In the genomic region with DNA sequence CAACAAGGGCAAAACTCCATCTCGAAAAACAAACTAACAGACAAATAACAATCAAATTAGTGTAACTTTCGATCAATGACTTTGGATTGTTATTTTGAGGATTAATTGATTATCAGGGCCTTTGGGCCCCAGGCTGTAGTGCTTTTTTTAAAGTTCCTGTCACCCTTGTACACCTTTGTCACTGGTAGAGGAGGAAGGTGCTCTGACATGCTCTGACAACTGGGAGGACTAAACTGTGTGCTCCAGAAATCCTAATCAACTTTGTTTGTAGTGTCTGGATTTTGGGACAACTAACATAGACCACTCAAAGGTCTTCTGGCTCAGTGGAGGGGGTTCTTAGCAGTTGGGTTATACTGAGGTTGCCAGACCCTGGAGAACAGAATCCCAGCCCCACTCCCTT, we compare ENCODE assay signal across 8 cellular contexts. TPM values are rescaled to one million over a fixed set of nuclear protein-coding genes. Genes with fewer than 3 reads are reported as not detected.
DNase-seq lines count a peak whose midpoint lies in the region; ATAC-seq and TF ChIP-seq lines count a peak whose summit lies in the region.

No MANE protein-coding gene starts in this region.

- peak overlapping the region; percentile 11 for H3K27ac ChIP-seq in thymus (ENCODE audit: low read depth)

- peak overlapping the region; percentile 98 for H3K4me3 Mint-ChIP-seq in activated CD4-positive, alpha-beta T cell treated with anti-CD3 and anti-CD28 coated beads, Interleukin-2, amount 10 ng/mL, durations not matched to agents 7 days and 5 days
- peak overlapping the region; percentile 99 for H3K4me3 Mint-ChIP-seq in activated naive CD8-positive, alpha-beta T cell treated with anti-CD3 and anti-CD28 coated beads, Interleukin-2, amount 10 ng/mL, durations not matched to agents 7 days and 5 days

- no peak for TF ChIP-seq CTCF in kidney epithelial cell (IDR thresholded peaks at IDR 0.05; ENCODE audit: insufficient read depth, low read length, poor library complexity, severe bottlenecking)

- H3K27me3 ChIP-seq in kidney epithelial cell (ENCODE audit: control insufficient read depth, insufficient read depth, low read length) (no peaks in the 10 kb centered on the region), thymus (ENCODE audit: control insufficient read depth, insufficient read depth) (no peaks in the 10 kb centered on the region)

- POLR2A ChIA-PET in activated CD4-positive, alpha-beta T cell treated with anti-CD3 and anti-CD28 coated beads, Interleukin-2, amount 10 ng/mL, durations not matched to agents 7 days and 5 days (lab: Charles Lee): no interaction called here
- POLR2A ChIA-PET in activated naive CD8-positive, alpha-beta T cell treated with anti-CD3 and anti-CD28 coated beads, Interleukin-2, amount 10 ng/mL, durations not matched to agents 7 days and 5 days (lab: Charles Lee): no interaction called here

- H3K9me3 ChIP-seq in thymus (ENCODE audit: control insufficient read depth): no peaks in the 10 kb centered on the region

- ATAC-seq in activated naive CD8-positive, alpha-beta T cell treated with anti-CD3 and anti-CD28 coated beads, Interleukin-2, amount 10 ng/mL, durations not matched to agents 7 days and 5 days (ENCODE audit: low read depth): no peak
- no peak for ATAC-seq in HG03521 (IDR thresholded peaks at IDR 0.05; ENCODE audit: unreplicated experiment)
- ATAC-seq in GM18502 (IDR thresholded peaks at IDR 0.05; ENCODE audit: poor library complexity, unreplicated experiment): no peak
- ATAC-seq in HG03175 (IDR thresholded peaks at IDR 0.05; ENCODE audit: unreplicated experiment): no peak

- peak overlapping the region; percentile 96 for H3K4me3 ChIP-seq in kidney epithelial cell (ENCODE audit: low read depth, low read length)
- H3K4me3 ChIP-seq in thymus (ENCODE audit: low read length): peak overlapping the region; percentile 65

- no peaks in the 10 kb centered on the region for H3K27me3 Mint-ChIP-seq in activated CD4-positive, alpha-beta T cell treated with anti-CD3 and anti-CD28 coated beads, Interleukin-2, amount 10 ng/mL, durations not matched to agents 7 days and 5 days
- no peaks in the 10 kb centered on the region for H3K27me3 Mint-ChIP-seq in activated naive CD8-positive, alpha-beta T cell treated with anti-CD3 and anti-CD28 coated beads, Interleukin-2, amount 10 ng/mL, durations not matched to agents 7 days and 5 days

- H3K4me1 Mint-ChIP-seq in activated CD4-positive, alpha-beta T cell treated with anti-CD3 and anti-CD28 coated beads, Interleukin-2, amount 10 ng/mL, durations not matched to agents 7 days and 5 days: peaks cover 65% of the 10 kb centered on the region
- H3K4me1 Mint-ChIP-seq in activated naive CD8-positive, alpha-beta T cell treated with anti-CD3 and anti-CD28 coated beads, Interleukin-2, amount 10 ng/mL, durations not matched to agents 7 days and 5 days: peaks cover 35% of the 10 kb centered on the region

- no peak for DNase-seq in activated CD4-positive, alpha-beta T cell treated with anti-CD3 and anti-CD28 coated beads, Interleukin-2, amount 10 ng/mL, durations not matched to agents 7 days and 5 days
- no peak for DNase-seq in activated CD4-positive, alpha-beta T cell treated with anti-CD3 and anti-CD28 coated beads, Interleukin-2, amount 50 U/mL, for 1 hour
- no peak for DNase-seq in activated naive CD8-positive, alpha-beta T cell treated with anti-CD3 and anti-CD28 coated beads, Interleukin-2, amount 10 ng/mL, durations not matched to agents 7 days and 5 days
- no peak for DNase-seq in kidney epithelial cell (ENCODE audit: low read depth)

- peak overlapping the region; percentile 99 for H3K27ac Mint-ChIP-seq in activated CD4-positive, alpha-beta T cell treated with anti-CD3 and anti-CD28 coated beads, Interleukin-2, amount 10 ng/mL, durations not matched to agents 7 days and 5 days
- H3K27ac Mint-ChIP-seq in activated naive CD8-positive, alpha-beta T cell treated with anti-CD3 and anti-CD28 coated beads, Interleukin-2, amount 10 ng/mL, durations not matched to agents 7 days and 5 days: peak overlapping the region; percentile 99

- H3K36me3 ChIP-seq in kidney epithelial cell (ENCODE audit: control insufficient read depth, insufficient read depth, low read length): no peaks in the 10 kb centered on the region
- peaks cover 4% of the 10 kb centered on the region for H3K36me3 ChIP-seq in thymus (ENCODE audit: control insufficient read depth, insufficient read depth)

- peaks cover 15% of the 10 kb centered on the region for H3K4me1 ChIP-seq in thymus (ENCODE audit: control insufficient read depth, insufficient read depth, low read length)

- peaks cover 23% of the 10 kb centered on the region for H3K36me3 Mint-ChIP-seq in activated CD4-positive, alpha-beta T cell treated with anti-CD3 and anti-CD28 coated beads, Interleukin-2, amount 10 ng/mL, durations not matched to agents 7 days and 5 days (ENCODE audit: low read depth)
- peaks cover 15% of the 10 kb centered on the region for H3K36me3 Mint-ChIP-seq in activated naive CD8-positive, alpha-beta T cell treated with anti-CD3 and anti-CD28 coated beads, Interleukin-2, amount 10 ng/mL, durations not matched to agents 7 days and 5 days

- WGBS in thymus: 91% methylated on average over 2 of the region's 2 CpGs

- CTCF ChIA-PET in activated CD4-positive, alpha-beta T cell treated with anti-CD3 and anti-CD28 coated beads, Interleukin-2, amount 10 ng/mL, durations not matched to agents 7 days and 5 days (lab: Charles Lee): no interaction called here

- H3K9me3 Mint-ChIP-seq in activated CD4-positive, alpha-beta T cell treated with anti-CD3 and anti-CD28 coated beads, Interleukin-2, amount 10 ng/mL, durations not matched to agents 7 days and 5 days: no peaks in the 10 kb centered on the region
- H3K9me3 Mint-ChIP-seq in activated naive CD8-positive, alpha-beta T cell treated with anti-CD3 and anti-CD28 coated beads, Interleukin-2, amount 10 ng/mL, durations not matched to agents 7 days and 5 days: no peaks in the 10 kb centered on the region

RNA-seq across cellular contexts. Expression of a gene that starts 1.8 kb away (rescaled TPM):
- total RNA-seq in activated CD4-positive, alpha-beta T cell treated with anti-CD3 and anti-CD28 coated beads, Interleukin-2, amount 10 ng/mL, durations not matched to agents 7 days and 5 days: 100 to 1,000 TPM; 206 to 209 TPM
- 100 to 1,000 TPM; 135 to 141 TPM for total RNA-seq in activated naive CD8-positive, alpha-beta T cell treated with anti-CD3 and anti-CD28 coated beads, Interleukin-2, amount 10 ng/mL, durations not matched to agents 7 days and 5 days
- 271 and 321 TPM in 2 replicates for total RNA-seq in kidney epithelial cell
- polyA plus RNA-seq in thymus: 448 TPM

RNA-seq across cellular contexts. Expression of a gene that starts 46.5 kb away (rescaled TPM):
- not detected for total RNA-seq in activated CD4-positive, alpha-beta T cell treated with anti-CD3 and anti-CD28 coated beads, Interleukin-2, amount 10 ng/mL, durations not matched to agents 7 days and 5 days
- total RNA-seq in activated naive CD8-positive, alpha-beta T cell treated with anti-CD3 and anti-CD28 coated beads, Interleukin-2, amount 10 ng/mL, durations not matched to agents 7 days and 5 days: not detected
- not detected in 2 replicates for total RNA-seq in kidney epithelial cell
- polyA plus RNA-seq in thymus: 0.23 TPM
